ENCODE assay signal across 8 cellular contexts in genomic region chr10:74056081-74056818, GRCh38. TPM values are rescaled to one million over a fixed set of nuclear protein-coding genes. Genes with fewer than 3 reads are reported as not detected.
DNase-seq lines count a peak whose midpoint lies in the region; ATAC-seq, FAIRE-seq and TF ChIP-seq lines count a peak whose summit lies in the region.

No MANE protein-coding gene starts in this region.

- H3K9me3 ChIP-seq in suprapubic skin (no peaks in the 10 kb centered on the region), kidney (ENCODE audit: control insufficient read depth in 1 of 2, low read length in 2 of 2) (no peaks in the 10 kb centered on the region)

- DNase-seq in Right ventricle myocardium inferior (ENCODE audit: missing footprints) (no peak), cardiac septum (ENCODE audit: low spot score) (no peak), foreskin keratinocyte (peak; percentile 78 to 86), suprapubic skin (ENCODE audit: low spot score in 2 of 2) (no peak), kidney (no peak), occipital lobe (lab: John Stamatoyannopoulos, UW) (no peak)

- TF ChIP-seq EP300 in suprapubic skin (IDR thresholded peaks at IDR 0.05), result no peak

- ATAC-seq in Right ventricle myocardium inferior (peak; percentile 91), SK-N-SH treated with all-trans-retinoic acid at 6 μM for 48 hours (peak; percentile 56), foreskin keratinocyte (peak; percentile 73), GM19452 (IDR thresholded peaks at IDR 0.05; ENCODE audit: unreplicated experiment) (no peak)

- intact Hi-C loops in Right ventricle myocardium inferior (cut with DNase I), result loop anchor here (5.0 kb wide), 1 partner anchor 59 kb away; the partner anchor contains the start of gene VCL
- intact Hi-C loops in cardiac septum (cut with DNase I), result loop anchor here (5.0 kb wide), 1 partner anchor 59 kb away; the partner anchor contains the start of gene VCL
- intact Hi-C loops in kidney (cut with DNase I), result no loop called here

- H3K4me1 ChIP-seq in foreskin keratinocyte (peaks cover 20% of the 10 kb centered on the region), suprapubic skin (peaks cover 30% of the 10 kb centered on the region), kidney (ENCODE audit: control insufficient read depth in 1 of 2, insufficient read depth in 1 of 2, low read depth in 1 of 2, low read length in 2 of 2) (peaks cover 3 to 4% of the 10 kb centered on the region in 2 donors)

- H3K36me3 ChIP-seq in suprapubic skin, result no peaks in the 10 kb centered on the region
- no peaks in the 10 kb centered on the region for H3K36me3 ChIP-seq in kidney (ENCODE audit: control insufficient read depth in 1 of 2, insufficient read depth in 2 of 2, low read length in 2 of 2)

- H3K27ac ChIP-seq in foreskin keratinocyte (no peak overlapping the region), suprapubic skin (peak overlapping the region; percentile 19), kidney (ENCODE audit: low read depth in 2 of 2, low read length in 2 of 2) (no peak overlapping the region)

- 56% methylated on average over 2 of the region's 2 CpGs for WGBS in suprapubic skin

- no peak overlapping the region for H3K9ac ChIP-seq in kidney (ENCODE audit: low read length in 2 of 2)

- TF ChIP-seq POLR2A in suprapubic skin (IDR thresholded peaks at IDR 0.05), result no peak

- TF ChIP-seq CTCF in foreskin keratinocyte (conservative IDR thresholded peaks at IDR 0.05), result no peak
- TF ChIP-seq CTCF in suprapubic skin (IDR thresholded peaks at IDR 0.05), result no peak
- TF ChIP-seq CTCF in kidney (IDR thresholded peaks at IDR 0.05; ENCODE audit: borderline replicate concordance, extremely low read depth, insufficient read depth), result no peak

- no peak overlapping the region for H3K4me3 ChIP-seq in suprapubic skin
- no peak overlapping the region for H3K4me3 ChIP-seq in kidney (ENCODE audit: low read length in 2 of 2)

- H3K27me3 ChIP-seq in foreskin keratinocyte (no peaks in the 10 kb centered on the region), suprapubic skin (no peaks in the 10 kb centered on the region)

- no peak for FAIRE-seq in kidney (lab: Jason Lieb, UNC)

TF ChIP-seq in SK-N-SH treated with all-trans-retinoic acid at 6 μM for 48 hours, 23 proteins besides CTCF, POLR2A, EP300 and RAD21:
- TF ChIP-seq RARB (CRISPR knock-in tag; IDR thresholded peaks at IDR 0.05) (no peak), ISL1 (CRISPR knock-in tag; IDR thresholded peaks at IDR 0.05) (peak; percentile 50; the same call in 1 of the 2 replicates), SNAI2 (CRISPR knock-in tag; IDR thresholded peaks at IDR 0.05) (no peak), CSDC2 (CRISPR knock-in tag; IDR thresholded peaks at IDR 0.05) (no peak)

RNA-seq across cellular contexts. Expression of gene VCL, which starts 58.3 kb away (rescaled TPM):
- total RNA-seq in Right ventricle myocardium inferior (237 TPM), cardiac septum (284 TPM), foreskin keratinocyte (119 and 120 TPM in 2 replicates), suprapubic skin (10 to 100 TPM; 54.8 to 92.9 (median 64.7) TPM), kidney (167 TPM), occipital lobe (17.8 TPM)
- polyA plus RNA-seq in foreskin keratinocyte (31.8 and 38.5 TPM in 2 replicates), kidney (ENCODE audit: insufficient read depth, low read depth, low replicate concordance) (23.8 TPM)

Comparison
In these comparisons a context has a peak if more than half of its experiments do, and no peak if none do; other contexts are left out.
1. DNase-seq: peak in foreskin keratinocyte (2 of 2); none in Right ventricle myocardium inferior (single experiment), cardiac septum (single experiment), suprapubic skin (0 of 2), kidney (single experiment) and occipital lobe (single experiment).